In genomic region chr3:129573493-129573892, GRCh38 we compare ENCODE assay signal across 22 cellular contexts. TPM values are rescaled to one million over a fixed set of nuclear protein-coding genes. Genes with fewer than 3 reads are reported as not detected.
DNase-seq lines count a peak whose midpoint lies in the region; ATAC-seq and TF ChIP-seq lines count a peak whose summit lies in the region.
"Had no signal": no experiment of that assay in that cellular context is flagged by ENCODE, and none has a peak within 500 bp of the region (broad histone marks: within the 10 kb centered on the region; RNA-seq: fewer than 3 reads in every experiment).

No MANE protein-coding gene starts in this region.

- no peak overlapping the region for H3K4me3 ChIP-seq in mesendoderm (ENCODE audit: low read length)
- H3K4me3 ChIP-seq: GM23248 had no signal

- H2BK120ac ChIP-seq in mesendoderm (ENCODE audit: low read depth, low read length) = no peak overlapping the region

- H3K36me3 Mint-ChIP-seq in natural killer cell (no peaks in the 10 kb centered on the region), brain (no peaks in the 10 kb centered on the region), immature natural killer cell (peaks cover 12 to 19% (median 15%) of the 10 kb centered on the region in 3 donors)
- H3K36me3 Mint-ChIP-seq in natural killer cell treated with Interleukin-12 subunit alpha and Interleukin-12 subunit beta and Interleukin-15 and Interleukin-18, amount 100 ng/mL, for 72 hours = no peaks in the 10 kb centered on the region

- no peak overlapping the region for H2AK5ac ChIP-seq in mesendoderm (ENCODE audit: low read length)

- peak overlapping the region; percentile 43 to 75 for H3K27ac Mint-ChIP-seq in natural killer cell
- H3K27ac Mint-ChIP-seq in natural killer cell treated with Interleukin-12 subunit alpha and Interleukin-12 subunit beta and Interleukin-15 and Interleukin-18, amount 100 ng/mL, for 72 hours = no peak overlapping the region
- H3K27ac Mint-ChIP-seq in brain = peak overlapping the region in 4 of 5 experiments; percentile 23 to 65 (median 39)
- peak overlapping the region; percentile 57 to 87 (median 76) for H3K27ac Mint-ChIP-seq in immature natural killer cell

- no peak overlapping the region for H2BK5ac ChIP-seq in mesendoderm (ENCODE audit: low read length)

- H3K4me1 Mint-ChIP-seq in natural killer cell (peaks cover 60 to 74% of the 10 kb centered on the region in 2 donors), brain (peaks cover 19% of the 10 kb centered on the region), immature natural killer cell (peaks cover 70% of the 10 kb centered on the region in 2 donors)
- peaks cover 40 to 55% of the 10 kb centered on the region in 2 donors for H3K4me1 Mint-ChIP-seq in natural killer cell treated with Interleukin-12 subunit alpha and Interleukin-12 subunit beta and Interleukin-15 and Interleukin-18, amount 100 ng/mL, for 72 hours (ENCODE audit: low read depth in 2 of 2)

- no peak overlapping the region for H3K4me2 ChIP-seq in mesendoderm (ENCODE audit: low read length)

- no peak overlapping the region for H4K5ac ChIP-seq in mesendoderm (ENCODE audit: low read length)

- DNase-seq in natural killer cell (no peak), immature natural killer cell (no peak), mesendoderm (no peak), NCI-H1105 (lab: John Stamatoyannopoulos, UW) (no peak), superior temporal gyrus (ENCODE audit: extremely low spot score) (no peak)
- DNase-seq in natural killer cell treated with Interleukin-12 subunit alpha and Interleukin-12 subunit beta and Interleukin-15 and Interleukin-18, amount 100 ng/mL, for 72 hours (ENCODE audit: low spot score) = no peak
- DNase-seq: AML-193, DMS79, GM23248, IMR-90, NCI-H1417 treated with DMSO at 0.1 percent for 48 hours, NCI-H187 treated with DMSO at 0.1 percent for 48 hours, NCI-H226, NCI-H524, PC-3, RPMI8226, SIG-M5 had no signal

- no peak overlapping the region for H3K18ac ChIP-seq in mesendoderm (ENCODE audit: low read length)

- H3K23ac ChIP-seq in mesendoderm (ENCODE audit: low read length) = no peak overlapping the region

- H3K27ac ChIP-seq in mesendoderm (ENCODE audit: low read depth, low read length) = no peak overlapping the region
- H3K27ac ChIP-seq: 22Rv1, GM23248 had no signal

- H3K79me2 ChIP-seq in mesendoderm (ENCODE audit: control insufficient read depth, insufficient read depth, low read length) = no peaks in the 10 kb centered on the region

- no peaks in the 10 kb centered on the region for H3K4me1 ChIP-seq in mesendoderm (ENCODE audit: control insufficient read depth, low read depth, low read length)

- no peak overlapping the region for H4K8ac ChIP-seq in mesendoderm (ENCODE audit: low read depth, low read length)

- no peak overlapping the region for H3K4ac ChIP-seq in mesendoderm (ENCODE audit: low read depth, low read length)

- H3K9ac ChIP-seq in mesendoderm (ENCODE audit: low read length) = no peak overlapping the region
- H3K9ac ChIP-seq: GM23248 had no signal

- intact Hi-C loops in natural killer cell (cut with micrococcal nuclease) = no loop called here

- H3K79me1 ChIP-seq in mesendoderm (ENCODE audit: low read length) = no peaks in the 10 kb centered on the region

- H2BK15ac ChIP-seq in mesendoderm (replicated peaks; ENCODE audit: low read depth) = no peak overlapping the region

- H3K56ac ChIP-seq in mesendoderm (ENCODE audit: low read length) = no peak overlapping the region

- peaks cover 9% of the 10 kb centered on the region for H3K36me3 ChIP-seq in mesendoderm (ENCODE audit: control insufficient read depth, insufficient read depth, low read length)

- TF ChIP-seq CTCF in natural killer cell (IDR thresholded peaks at IDR 0.05) = no peak
- TF ChIP-seq CTCF in brain (conservative IDR thresholded peaks at IDR 0.05) = no peak

- H3K27me3 ChIP-seq in mesendoderm (ENCODE audit: insufficient read depth, low read length, poor library complexity) = no peaks in the 10 kb centered on the region

- ATAC-seq in natural killer cell (no peak), GM18868 (IDR thresholded peaks at IDR 0.05; ENCODE audit: unreplicated experiment) (no peak)
- ATAC-seq in natural killer cell treated with Interleukin-12 subunit alpha and Interleukin-12 subunit beta and Interleukin-15 and Interleukin-18, amount 100 ng/mL, for 72 hours = no peak
- ATAC-seq: HCT116, PC-3 had no signal

- no peaks in the 10 kb centered on the region for H3K27me3 Mint-ChIP-seq in natural killer cell (ENCODE audit: low read depth in 2 of 2)
- no peaks in the 10 kb centered on the region for H3K27me3 Mint-ChIP-seq in natural killer cell treated with Interleukin-12 subunit alpha and Interleukin-12 subunit beta and Interleukin-15 and Interleukin-18, amount 100 ng/mL, for 72 hours
- no peaks in the 10 kb centered on the region for H3K27me3 Mint-ChIP-seq in brain
- peaks cover 19 to 33% (median 20%) of the 10 kb centered on the region in 3 donors for H3K27me3 Mint-ChIP-seq in immature natural killer cell (ENCODE audit: low read depth in 3 of 3)

- H3K4me3 Mint-ChIP-seq in natural killer cell = no peak overlapping the region
- no peak overlapping the region for H3K4me3 Mint-ChIP-seq in natural killer cell treated with Interleukin-12 subunit alpha and Interleukin-12 subunit beta and Interleukin-15 and Interleukin-18, amount 100 ng/mL, for 72 hours
- no peak overlapping the region for H3K4me3 Mint-ChIP-seq in brain
- H3K4me3 Mint-ChIP-seq in immature natural killer cell = no peak overlapping the region

- WGBS in mesendoderm (ENCODE audit: extremely low coverage, insufficient coverage, low lambda C conversion rate) = no CpG with 5 or more reads among the region's 14 CpGs

- H3K9me3 Mint-ChIP-seq in natural killer cell = no peaks in the 10 kb centered on the region
- no peaks in the 10 kb centered on the region for H3K9me3 Mint-ChIP-seq in natural killer cell treated with Interleukin-12 subunit alpha and Interleukin-12 subunit beta and Interleukin-15 and Interleukin-18, amount 100 ng/mL, for 72 hours
- no peaks in the 10 kb centered on the region for H3K9me3 Mint-ChIP-seq in brain
- no peaks in the 10 kb centered on the region for H3K9me3 Mint-ChIP-seq in immature natural killer cell

RNA-seq across cellular contexts. Expression of gene H1-8, which starts 30.5 kb away (rescaled TPM):
- not detected for total RNA-seq in natural killer cell
- total RNA-seq in natural killer cell treated with Interleukin-12 subunit alpha and Interleukin-12 subunit beta and Interleukin-15 and Interleukin-18, amount 100 ng/mL, for 72 hours = not detected
- polyA plus RNA-seq in brain (ENCODE audit: insufficient read depth, low read depth, low replicate concordance) (not detected), immature natural killer cell (not detected)
- 0.06 TPM for polyA plus RNA-seq in mesendoderm (2013, experiment 1 of 2)
- 0.15 TPM for polyA plus RNA-seq in mesendoderm (2013, experiment 2 of 2)
- total RNA-seq: GM23248, IMR-90, M059J, PC-3 had no signal
- polyA plus RNA-seq: GM23248, IMR-90 had no signal

RNA-seq across cellular contexts. Expression of gene PLXND1, which starts 33.0 kb away (rescaled TPM):
- total RNA-seq in natural killer cell = 100 to 1,000 TPM; 135 to 214 (median 189) TPM
- 1 to 10 TPM; 2.8 to 4.8 TPM for total RNA-seq in natural killer cell treated with Interleukin-12 subunit alpha and Interleukin-12 subunit beta and Interleukin-15 and Interleukin-18, amount 100 ng/mL, for 72 hours
- polyA plus RNA-seq in brain (ENCODE audit: insufficient read depth, low read depth, low replicate concordance) (151 TPM), immature natural killer cell (10 to 100 TPM in 1 of 3 donors, 1 to 10 TPM in 2; 3.1 to 30.2 (median 6.1) TPM)
- 94.2 TPM for polyA plus RNA-seq in mesendoderm (2013, experiment 1 of 2)
- polyA plus RNA-seq in mesendoderm (2013, experiment 2 of 2) = 90.0 TPM

RNA-seq across cellular contexts. Expression of gene RHO, which starts 45.1 kb away (rescaled TPM):
- total RNA-seq in natural killer cell = not detected
- not detected for total RNA-seq in natural killer cell treated with Interleukin-12 subunit alpha and Interleukin-12 subunit beta and Interleukin-15 and Interleukin-18, amount 100 ng/mL, for 72 hours
- polyA plus RNA-seq in brain (ENCODE audit: insufficient read depth, low read depth, low replicate concordance) = not detected
- not detected for polyA plus RNA-seq in immature natural killer cell
- polyA plus RNA-seq in mesendoderm (2013, experiment 1 of 2) = 0.04 TPM
- polyA plus RNA-seq in mesendoderm (2013, experiment 2 of 2) = 0.03 TPM
- total RNA-seq: GM23248, IMR-90, PC-3 had no signal
- polyA plus RNA-seq: GM23248, IMR-90 had no signal

Comparison
In these comparisons a context has a peak if more than half of its experiments do, and no peak if none do; other contexts are left out.
1. H3K27ac Mint-ChIP-seq: peak in natural killer cell (2 of 2), brain (4 of 5) and immature natural killer cell (6 of 6); none in natural killer cell treated with Interleukin-12 subunit alpha and Interleukin-12 subunit beta and Interleukin-15 and Interleukin-18, amount 100 ng/mL, for 72 hours (0 of 2).
2. RNA of gene PLXND1, which starts 33.0 kb away (total RNA-seq): 135 to 214 TPM in natural killer cell; 2.8 to 4.8 TPM in natural killer cell treated with Interleukin-12 subunit alpha and Interleukin-12 subunit beta and Interleukin-15 and Interleukin-18, amount 100 ng/mL, for 72 hours; every median in the first group is over 10 times any median in the second.